In genomic region chr17:76528528-76529223, GRCh38 we compare ENCODE assay signal across 2 cellular contexts.
TF ChIP-seq lines count a peak whose summit lies in the region.

No MANE protein-coding gene starts in this region.

TF ChIP-seq in IMR-90, 13 proteins besides CTCF, POLR2A, EP300 and RAD21:
- TF ChIP-seq CHD1 (IDR thresholded peaks at IDR 0.05; ENCODE audit: low read depth, low read length) = no peak
- no peak for TF ChIP-seq BHLHE40 (IDR thresholded peaks at IDR 0.05; ENCODE audit: low read depth, low read length)
- no peak for TF ChIP-seq RCOR1 (IDR thresholded peaks at IDR 0.05; ENCODE audit: insufficient replicate concordance, low read length)
- no peak for TF ChIP-seq MXI1 (IDR thresholded peaks at IDR 0.05; ENCODE audit: borderline replicate concordance, low read depth, low read length)
- no peak for TF ChIP-seq ELK1 (IDR thresholded peaks at IDR 0.05; ENCODE audit: borderline replicate concordance, low read depth, low read length)
- no peak for TF ChIP-seq MAZ (IDR thresholded peaks at IDR 0.05; ENCODE audit: borderline replicate concordance, low read depth, low read length)
- no peak for TF ChIP-seq RFX5 (IDR thresholded peaks at IDR 0.05; ENCODE audit: low read depth, low read length)
- TF ChIP-seq MAFK (IDR thresholded peaks at IDR 0.05; ENCODE audit: low read depth, low read length) = no peak
- TF ChIP-seq FOS (IDR thresholded peaks at IDR 0.05; ENCODE audit: low read depth, low read length) = no peak

TF ChIP-seq in HepG2, 621 proteins besides CTCF, POLR2A, EP300 and RAD21:
- TF ChIP-seq AKAP8 (CRISPR knock-in tag; IDR thresholded peaks at IDR 0.05) (0 out of 2 replicates have a peak, but pooled peaks have one; percentile 36), ZNF142 (CRISPR knock-in tag; IDR thresholded peaks at IDR 0.05) (no peak), ZSCAN30 (CRISPR knock-in tag; IDR thresholded peaks at IDR 0.05) (no peak), ZNF574 (CRISPR knock-in tag; IDR thresholded peaks at IDR 0.05) (0 out of 2 replicates have a peak, but pooled peaks have one; percentile 13), NFKB2 (CRISPR knock-in tag; IDR thresholded peaks at IDR 0.05; ENCODE audit: borderline replicate concordance) (0 out of 2 replicates have a peak, but pooled peaks have one; percentile 28), SPEN (CRISPR knock-in tag; IDR thresholded peaks at IDR 0.05; ENCODE audit: low read depth) (0 out of 2 replicates have a peak, but pooled peaks have one; percentile 21), REL (CRISPR knock-in tag; conservative IDR thresholded peaks at IDR 0.05) (no peak), ZNF740 (CRISPR knock-in tag; IDR thresholded peaks at IDR 0.05) (peak; percentile 74; the same call in 1 of the 2 replicates)
